In the genomic region with DNA sequence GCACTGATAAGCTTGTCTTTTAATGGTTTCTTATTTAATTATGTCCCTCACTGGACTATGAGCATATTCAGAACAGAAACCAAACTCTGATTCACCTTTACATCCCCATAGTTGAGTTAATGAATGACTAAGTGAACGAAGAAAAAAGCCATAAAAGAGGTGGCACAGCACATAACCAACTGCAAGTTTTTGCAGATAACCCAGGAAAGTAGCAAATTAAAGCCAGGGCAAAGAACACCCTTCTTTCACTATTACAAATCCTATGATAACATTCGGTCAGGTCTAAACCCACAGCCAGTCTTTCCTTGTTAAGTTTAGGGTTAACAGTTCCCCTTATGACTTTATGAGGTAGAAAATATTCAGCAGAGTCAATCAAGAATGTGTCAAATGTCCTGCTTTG, we compare ENCODE assay signal across 1 cellular context.
TF ChIP-seq lines count a peak whose summit lies in the region.

No MANE protein-coding gene starts in this region.

TF ChIP-seq in liver, 16 proteins besides CTCF, POLR2A, EP300 and RAD21 (continued from another document):
- TF ChIP-seq, protein P1, sequence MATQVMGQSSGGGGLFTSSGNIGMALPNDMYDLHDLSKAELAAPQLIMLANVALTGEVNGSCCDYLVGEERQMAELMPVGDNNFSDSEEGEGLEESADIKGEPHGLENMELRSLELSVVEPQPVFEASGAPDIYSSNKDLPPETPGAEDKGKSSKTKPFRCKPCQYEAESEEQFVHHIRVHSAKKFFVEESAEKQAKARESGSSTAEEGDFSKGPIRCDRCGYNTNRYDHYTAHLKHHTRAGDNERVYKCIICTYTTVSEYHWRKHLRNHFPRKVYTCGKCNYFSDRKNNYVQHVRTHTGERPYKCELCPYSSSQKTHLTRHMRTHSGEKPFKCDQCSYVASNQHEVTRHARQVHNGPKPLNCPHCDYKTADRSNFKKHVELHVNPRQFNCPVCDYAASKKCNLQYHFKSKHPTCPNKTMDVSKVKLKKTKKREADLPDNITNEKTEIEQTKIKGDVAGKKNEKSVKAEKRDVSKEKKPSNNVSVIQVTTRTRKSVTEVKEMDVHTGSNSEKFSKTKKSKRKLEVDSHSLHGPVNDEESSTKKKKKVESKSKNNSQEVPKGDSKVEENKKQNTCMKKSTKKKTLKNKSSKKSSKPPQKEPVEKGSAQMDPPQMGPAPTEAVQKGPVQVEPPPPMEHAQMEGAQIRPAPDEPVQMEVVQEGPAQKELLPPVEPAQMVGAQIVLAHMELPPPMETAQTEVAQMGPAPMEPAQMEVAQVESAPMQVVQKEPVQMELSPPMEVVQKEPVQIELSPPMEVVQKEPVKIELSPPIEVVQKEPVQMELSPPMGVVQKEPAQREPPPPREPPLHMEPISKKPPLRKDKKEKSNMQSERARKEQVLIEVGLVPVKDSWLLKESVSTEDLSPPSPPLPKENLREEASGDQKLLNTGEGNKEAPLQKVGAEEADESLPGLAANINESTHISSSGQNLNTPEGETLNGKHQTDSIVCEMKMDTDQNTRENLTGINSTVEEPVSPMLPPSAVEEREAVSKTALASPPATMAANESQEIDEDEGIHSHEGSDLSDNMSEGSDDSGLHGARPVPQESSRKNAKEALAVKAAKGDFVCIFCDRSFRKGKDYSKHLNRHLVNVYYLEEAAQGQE (IDR thresholded peaks at IDR 0.05), result no peak
- TF ChIP-seq RXRA (IDR thresholded peaks at IDR 0.05), result peak in 1 of 2 donors; percentile 50
- TF ChIP-seq TAF1 (conservative IDR thresholded peaks at IDR 0.05), result no peak
- TF ChIP-seq GABPA (IDR thresholded peaks at IDR 0.05 in 1 of 2, conservative IDR thresholded peaks at IDR 0.05 in 1 of 2), result no peak
- TF ChIP-seq, protein P2, sequence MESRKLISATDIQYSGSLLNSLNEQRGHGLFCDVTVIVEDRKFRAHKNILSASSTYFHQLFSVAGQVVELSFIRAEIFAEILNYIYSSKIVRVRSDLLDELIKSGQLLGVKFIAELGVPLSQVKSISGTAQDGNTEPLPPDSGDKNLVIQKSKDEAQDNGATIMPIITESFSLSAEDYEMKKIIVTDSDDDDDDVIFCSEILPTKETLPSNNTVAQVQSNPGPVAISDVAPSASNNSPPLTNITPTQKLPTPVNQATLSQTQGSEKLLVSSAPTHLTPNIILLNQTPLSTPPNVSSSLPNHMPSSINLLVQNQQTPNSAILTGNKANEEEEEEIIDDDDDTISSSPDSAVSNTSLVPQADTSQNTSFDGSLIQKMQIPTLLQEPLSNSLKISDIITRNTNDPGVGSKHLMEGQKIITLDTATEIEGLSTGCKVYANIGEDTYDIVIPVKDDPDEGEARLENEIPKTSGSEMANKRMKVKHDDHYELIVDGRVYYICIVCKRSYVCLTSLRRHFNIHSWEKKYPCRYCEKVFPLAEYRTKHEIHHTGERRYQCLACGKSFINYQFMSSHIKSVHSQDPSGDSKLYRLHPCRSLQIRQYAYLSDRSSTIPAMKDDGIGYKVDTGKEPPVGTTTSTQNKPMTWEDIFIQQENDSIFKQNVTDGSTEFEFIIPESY (IDR thresholded peaks at IDR 0.05), result no peak
